ENCODE assay signal across 23 cellular contexts in genomic region chr5:160665460-160665859, GRCh38.
"Had no signal": no experiment of that assay in that cellular context is flagged by ENCODE, and none has a peak within 500 bp of the region (broad histone marks: within the 10 kb centered on the region; RNA-seq: fewer than 3 reads in every experiment).

No MANE protein-coding gene starts in this region.

- H3K4me3 Mint-ChIP-seq: memory B cell; mesothelial cell of epicardium; natural killer cell; neural crest cell; stimulated activated naive B cell treated with anti-CD40 and anti-IgM and Interleukin-4, amounts not matched to agents 10 μg/mL and 1 μg/mL and 100 μg/mL, for 72 hours; stimulated activated naive CD8-positive, alpha-beta T cell treated with anti-CD3 and anti-CD28 coated beads, Interleukin-15, amount 100 ng/mL, for 72 hours had no signal

- DNase-seq: dorsolateral prefrontal cortex; effector CD8-positive, alpha-beta T cell; kidney; left cardiac atrium; left ventricle myocardium inferior; lower lobe of right lung; natural killer cell; posterior cingulate gyrus; spleen; stimulated activated CD4-positive, alpha-beta T cell treated with anti-CD3 and anti-CD28 coated beads, Interleukin-15, amount 100 ng/mL, for 24 hours; stimulated activated CD4-positive, alpha-beta T cell treated with anti-CD3 and anti-CD28 coated beads, Interleukin-2, amount 100 ng/mL, for 24 hours; stimulated activated CD4-positive, alpha-beta T cell treated with anti-CD3 and anti-CD28 coated beads, Interleukin-4, amount 100 ng/mL, for 4 hours; stimulated activated naive B cell treated with anti-CD40 and anti-IgM and Interleukin-4, amounts not matched to agents 10 μg/mL and 1 μg/mL and 100 μg/mL, for 72 hours; stimulated activated naive CD8-positive, alpha-beta T cell treated with anti-CD3 and anti-CD28 coated beads, Interleukin-15, amount 100 ng/mL, for 72 hours; testis; upper lobe of right lung had no signal

- H3K27me3 ChIP-seq: dorsolateral prefrontal cortex, spleen, testis, tibial nerve, upper lobe of right lung, vagina had no signal

- H3K27ac ChIP-seq: dorsolateral prefrontal cortex, left ventricle myocardium inferior, lower lobe of right lung, spleen, testis, tibial nerve, upper lobe of right lung, vagina had no signal

- H3K27ac Mint-ChIP-seq: memory B cell; mesothelial cell of epicardium; natural killer cell; stimulated activated naive B cell treated with anti-CD40 and anti-IgM and Interleukin-4, amounts not matched to agents 10 μg/mL and 1 μg/mL and 100 μg/mL, for 72 hours; stimulated activated naive CD8-positive, alpha-beta T cell treated with anti-CD3 and anti-CD28 coated beads, Interleukin-15, amount 100 ng/mL, for 72 hours had no signal

- H3K36me3 Mint-ChIP-seq: memory B cell; mesothelial cell of epicardium; natural killer cell; stimulated activated naive B cell treated with anti-CD40 and anti-IgM and Interleukin-4, amounts not matched to agents 10 μg/mL and 1 μg/mL and 100 μg/mL, for 72 hours had no signal

- ATAC-seq: esophagus mucosa; left cardiac atrium; lower lobe of right lung; natural killer cell; sciatic nerve; stimulated activated naive B cell treated with anti-CD40 and anti-IgM and Interleukin-4, amounts not matched to agents 10 μg/mL and 1 μg/mL and 100 μg/mL, for 72 hours; stimulated activated naive CD8-positive, alpha-beta T cell treated with anti-CD3 and anti-CD28 coated beads, Interleukin-15, amount 100 ng/mL, for 72 hours; upper lobe of right lung had no signal

- H3K9me3 Mint-ChIP-seq: memory B cell; natural killer cell; stimulated activated naive B cell treated with anti-CD40 and anti-IgM and Interleukin-4, amounts not matched to agents 10 μg/mL and 1 μg/mL and 100 μg/mL, for 72 hours; stimulated activated naive CD8-positive, alpha-beta T cell treated with anti-CD3 and anti-CD28 coated beads, Interleukin-15, amount 100 ng/mL, for 72 hours had no signal

- H3K4me3 ChIP-seq: dorsolateral prefrontal cortex, left ventricle myocardium inferior, lower lobe of right lung, spleen, testis, tibial nerve, upper lobe of right lung, vagina had no signal

- H3K4me1 Mint-ChIP-seq: memory B cell; mesothelial cell of epicardium; natural killer cell; neural crest cell; stimulated activated naive B cell treated with anti-CD40 and anti-IgM and Interleukin-4, amounts not matched to agents 10 μg/mL and 1 μg/mL and 100 μg/mL, for 72 hours; stimulated activated naive CD8-positive, alpha-beta T cell treated with anti-CD3 and anti-CD28 coated beads, Interleukin-15, amount 100 ng/mL, for 72 hours had no signal

- H3K9me3 ChIP-seq: left ventricle myocardium inferior, lower lobe of right lung, spleen, testis, tibial nerve, upper lobe of right lung, vagina had no signal

- H3K4me1 ChIP-seq: left ventricle myocardium inferior, lower lobe of right lung, spleen, testis, tibial nerve, upper lobe of right lung, vagina had no signal

- H3K36me3 ChIP-seq: left ventricle myocardium inferior, lower lobe of right lung, spleen, upper lobe of right lung, vagina had no signal
